ENCODE assay signal across 1 cellular context in genomic region chr7:45865594-45866410, GRCh38.
A peak's percentile ranks its signal among the peaks of the same experiment; 100 is the strongest.
TF ChIP-seq lines count a peak whose summit lies in the region.

No MANE protein-coding gene starts in this region.

TF ChIP-seq in HepG2, 621 proteins besides CTCF, POLR2A, EP300 and RAD21 (continued from another document and continues in another):
- TF ChIP-seq FOXP4 (CRISPR knock-in tag; IDR thresholded peaks at IDR 0.05) (no peak), ZNF770 (CRISPR knock-in tag; IDR thresholded peaks at IDR 0.05) (no peak), SMAD1 (CRISPR knock-in tag; IDR thresholded peaks at IDR 0.05; ENCODE audit: borderline replicate concordance, low read depth) (no peak), NR2C2 (CRISPR knock-in tag; IDR thresholded peaks at IDR 0.05; ENCODE audit: borderline replicate concordance) (no peak), ZNF816 (CRISPR knock-in tag; IDR thresholded peaks at IDR 0.05; ENCODE audit: borderline replicate concordance) (no peak), FOXM1 (CRISPR knock-in tag; IDR thresholded peaks at IDR 0.05) (no peak), SALL2 (CRISPR knock-in tag; IDR thresholded peaks at IDR 0.05) (no peak), ZNF138 (CRISPR knock-in tag; IDR thresholded peaks at IDR 0.05; ENCODE audit: low read depth) (no peak), KDM5B (CRISPR knock-in tag; IDR thresholded peaks at IDR 0.05; ENCODE audit: borderline replicate concordance) (peak; percentile 67; the same call in 1 of the 2 replicates), ZBTB2 (CRISPR knock-in tag; IDR thresholded peaks at IDR 0.05; ENCODE audit: low read depth) (no peak), ZBTB3 (CRISPR knock-in tag; IDR thresholded peaks at IDR 0.05; ENCODE audit: borderline replicate concordance, low read depth) (no peak), SMAD9 (CRISPR knock-in tag; IDR thresholded peaks at IDR 0.05) (no peak), NKX3-1 (CRISPR knock-in tag; IDR thresholded peaks at IDR 0.05) (no peak), FOXA3 (CRISPR knock-in tag; IDR thresholded peaks at IDR 0.05) (peak; percentile 90), ZNF781 (CRISPR knock-in tag; IDR thresholded peaks at IDR 0.05; ENCODE audit: borderline replicate concordance, not compliant biosample characterization) (no peak), GATAD2A (CRISPR knock-in tag; IDR thresholded peaks at IDR 0.05) (peak; percentile 52; the same call in 1 of the 2 replicates), TFDP1 (CRISPR knock-in tag; IDR thresholded peaks at IDR 0.05; ENCODE audit: borderline replicate concordance) (no peak), ZNF431 (CRISPR knock-in tag; IDR thresholded peaks at IDR 0.05; ENCODE audit: borderline replicate concordance, low read depth) (0 out of 2 replicates have a peak, but pooled peaks have one; percentile 37), ZNF432 (CRISPR knock-in tag; IDR thresholded peaks at IDR 0.05; ENCODE audit: borderline replicate concordance) (no peak), FIP1L1 (IDR thresholded peaks at IDR 0.05; ENCODE audit: borderline replicate concordance, insufficient read depth, low read depth, low read length) (no peak), TGIF2 (CRISPR knock-in tag; IDR thresholded peaks at IDR 0.05) (no peak), MTERF4 (CRISPR knock-in tag; IDR thresholded peaks at IDR 0.05) (0 out of 2 replicates have a peak, but pooled peaks have one; percentile 53), NFKBIZ (CRISPR knock-in tag; IDR thresholded peaks at IDR 0.05) (no peak), FOXO1 (CRISPR knock-in tag; IDR thresholded peaks at IDR 0.05) (peak; percentile 64; the same call in 1 of the 2 replicates), ZNF605 (CRISPR knock-in tag; IDR thresholded peaks at IDR 0.05) (peak; percentile 44; the same call in 1 of the 2 replicates), SRF (IDR thresholded peaks at IDR 0.05; ENCODE audit: low read depth, low read length) (no peak), ATF3 (CRISPR knock-in tag; IDR thresholded peaks at IDR 0.05) (no peak), SALL1 (CRISPR knock-in tag; IDR thresholded peaks at IDR 0.05) (peak; percentile 82), ZNF737 (CRISPR knock-in tag; IDR thresholded peaks at IDR 0.05; ENCODE audit: borderline replicate concordance) (no peak), ZNF354B (CRISPR knock-in tag; IDR thresholded peaks at IDR 0.05) (no peak)
- TF ChIP-seq, protein P1, sequence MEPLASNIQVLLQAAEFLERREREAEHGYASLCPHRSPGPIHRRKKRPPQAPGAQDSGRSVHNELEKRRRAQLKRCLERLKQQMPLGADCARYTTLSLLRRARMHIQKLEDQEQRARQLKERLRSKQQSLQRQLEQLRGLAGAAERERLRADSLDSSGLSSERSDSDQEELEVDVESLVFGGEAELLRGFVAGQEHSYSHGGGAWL (CRISPR knock-in tag; IDR thresholded peaks at IDR 0.05), result no peak; the same call in 1 of the 2 replicates
- TF ChIP-seq, protein P2, sequence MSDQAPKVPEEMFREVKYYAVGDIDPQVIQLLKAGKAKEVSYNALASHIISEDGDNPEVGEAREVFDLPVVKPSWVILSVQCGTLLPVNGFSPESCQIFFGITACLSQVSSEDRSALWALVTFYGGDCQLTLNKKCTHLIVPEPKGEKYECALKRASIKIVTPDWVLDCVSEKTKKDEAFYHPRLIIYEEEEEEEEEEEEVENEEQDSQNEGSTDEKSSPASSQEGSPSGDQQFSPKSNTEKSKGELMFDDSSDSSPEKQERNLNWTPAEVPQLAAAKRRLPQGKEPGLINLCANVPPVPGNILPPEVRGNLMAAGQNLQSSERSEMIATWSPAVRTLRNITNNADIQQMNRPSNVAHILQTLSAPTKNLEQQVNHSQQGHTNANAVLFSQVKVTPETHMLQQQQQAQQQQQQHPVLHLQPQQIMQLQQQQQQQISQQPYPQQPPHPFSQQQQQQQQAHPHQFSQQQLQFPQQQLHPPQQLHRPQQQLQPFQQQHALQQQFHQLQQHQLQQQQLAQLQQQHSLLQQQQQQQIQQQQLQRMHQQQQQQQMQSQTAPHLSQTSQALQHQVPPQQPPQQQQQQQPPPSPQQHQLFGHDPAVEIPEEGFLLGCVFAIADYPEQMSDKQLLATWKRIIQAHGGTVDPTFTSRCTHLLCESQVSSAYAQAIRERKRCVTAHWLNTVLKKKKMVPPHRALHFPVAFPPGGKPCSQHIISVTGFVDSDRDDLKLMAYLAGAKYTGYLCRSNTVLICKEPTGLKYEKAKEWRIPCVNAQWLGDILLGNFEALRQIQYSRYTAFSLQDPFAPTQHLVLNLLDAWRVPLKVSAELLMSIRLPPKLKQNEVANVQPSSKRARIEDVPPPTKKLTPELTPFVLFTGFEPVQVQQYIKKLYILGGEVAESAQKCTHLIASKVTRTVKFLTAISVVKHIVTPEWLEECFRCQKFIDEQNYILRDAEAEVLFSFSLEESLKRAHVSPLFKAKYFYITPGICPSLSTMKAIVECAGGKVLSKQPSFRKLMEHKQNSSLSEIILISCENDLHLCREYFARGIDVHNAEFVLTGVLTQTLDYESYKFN (CRISPR knock-in tag; conservative IDR thresholded peaks at IDR 0.05), result peak; percentile 47
- TF ChIP-seq, protein P3, sequence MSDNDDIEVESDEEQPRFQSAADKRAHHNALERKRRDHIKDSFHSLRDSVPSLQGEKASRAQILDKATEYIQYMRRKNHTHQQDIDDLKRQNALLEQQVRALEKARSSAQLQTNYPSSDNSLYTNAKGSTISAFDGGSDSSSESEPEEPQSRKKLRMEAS (IDR thresholded peaks at IDR 0.05), result peak; percentile 87; the same call in 1 of the 2 replicates
- TF ChIP-seq, protein P4, sequence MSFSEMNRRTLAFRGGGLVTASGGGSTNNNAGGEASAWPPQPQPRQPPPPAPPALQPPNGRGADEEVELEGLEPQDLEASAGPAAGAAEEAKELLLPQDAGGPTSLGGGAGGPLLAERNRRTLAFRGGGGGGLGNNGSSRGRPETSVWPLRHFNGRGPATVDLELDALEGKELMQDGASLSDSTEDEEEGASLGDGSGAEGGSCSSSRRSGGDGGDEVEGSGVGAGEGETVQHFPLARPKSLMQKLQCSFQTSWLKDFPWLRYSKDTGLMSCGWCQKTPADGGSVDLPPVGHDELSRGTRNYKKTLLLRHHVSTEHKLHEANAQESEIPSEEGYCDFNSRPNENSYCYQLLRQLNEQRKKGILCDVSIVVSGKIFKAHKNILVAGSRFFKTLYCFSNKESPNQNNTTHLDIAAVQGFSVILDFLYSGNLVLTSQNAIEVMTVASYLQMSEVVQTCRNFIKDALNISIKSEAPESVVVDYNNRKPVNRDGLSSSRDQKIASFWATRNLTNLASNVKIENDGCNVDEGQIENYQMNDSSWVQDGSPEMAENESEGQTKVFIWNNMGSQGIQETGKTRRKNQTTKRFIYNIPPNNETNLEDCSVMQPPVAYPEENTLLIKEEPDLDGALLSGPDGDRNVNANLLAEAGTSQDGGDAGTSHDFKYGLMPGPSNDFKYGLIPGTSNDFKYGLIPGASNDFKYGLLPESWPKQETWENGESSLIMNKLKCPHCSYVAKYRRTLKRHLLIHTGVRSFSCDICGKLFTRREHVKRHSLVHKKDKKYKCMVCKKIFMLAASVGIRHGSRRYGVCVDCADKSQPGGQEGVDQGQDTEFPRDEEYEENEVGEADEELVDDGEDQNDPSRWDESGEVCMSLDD (CRISPR knock-in tag; IDR thresholded peaks at IDR 0.05; ENCODE audit: borderline replicate concordance), result no peak
- TF ChIP-seq, protein P5, sequence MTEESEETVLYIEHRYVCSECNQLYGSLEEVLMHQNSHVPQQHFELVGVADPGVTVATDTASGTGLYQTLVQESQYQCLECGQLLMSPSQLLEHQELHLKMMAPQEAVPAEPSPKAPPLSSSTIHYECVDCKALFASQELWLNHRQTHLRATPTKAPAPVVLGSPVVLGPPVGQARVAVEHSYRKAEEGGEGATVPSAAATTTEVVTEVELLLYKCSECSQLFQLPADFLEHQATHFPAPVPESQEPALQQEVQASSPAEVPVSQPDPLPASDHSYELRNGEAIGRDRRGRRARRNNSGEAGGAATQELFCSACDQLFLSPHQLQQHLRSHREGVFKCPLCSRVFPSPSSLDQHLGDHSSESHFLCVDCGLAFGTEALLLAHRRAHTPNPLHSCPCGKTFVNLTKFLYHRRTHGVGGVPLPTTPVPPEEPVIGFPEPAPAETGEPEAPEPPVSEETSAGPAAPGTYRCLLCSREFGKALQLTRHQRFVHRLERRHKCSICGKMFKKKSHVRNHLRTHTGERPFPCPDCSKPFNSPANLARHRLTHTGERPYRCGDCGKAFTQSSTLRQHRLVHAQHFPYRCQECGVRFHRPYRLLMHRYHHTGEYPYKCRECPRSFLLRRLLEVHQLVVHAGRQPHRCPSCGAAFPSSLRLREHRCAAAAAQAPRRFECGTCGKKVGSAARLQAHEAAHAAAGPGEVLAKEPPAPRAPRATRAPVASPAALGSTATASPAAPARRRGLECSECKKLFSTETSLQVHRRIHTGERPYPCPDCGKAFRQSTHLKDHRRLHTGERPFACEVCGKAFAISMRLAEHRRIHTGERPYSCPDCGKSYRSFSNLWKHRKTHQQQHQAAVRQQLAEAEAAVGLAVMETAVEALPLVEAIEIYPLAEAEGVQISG (CRISPR knock-in tag; IDR thresholded peaks at IDR 0.05), result no peak
- TF ChIP-seq, protein P6, sequence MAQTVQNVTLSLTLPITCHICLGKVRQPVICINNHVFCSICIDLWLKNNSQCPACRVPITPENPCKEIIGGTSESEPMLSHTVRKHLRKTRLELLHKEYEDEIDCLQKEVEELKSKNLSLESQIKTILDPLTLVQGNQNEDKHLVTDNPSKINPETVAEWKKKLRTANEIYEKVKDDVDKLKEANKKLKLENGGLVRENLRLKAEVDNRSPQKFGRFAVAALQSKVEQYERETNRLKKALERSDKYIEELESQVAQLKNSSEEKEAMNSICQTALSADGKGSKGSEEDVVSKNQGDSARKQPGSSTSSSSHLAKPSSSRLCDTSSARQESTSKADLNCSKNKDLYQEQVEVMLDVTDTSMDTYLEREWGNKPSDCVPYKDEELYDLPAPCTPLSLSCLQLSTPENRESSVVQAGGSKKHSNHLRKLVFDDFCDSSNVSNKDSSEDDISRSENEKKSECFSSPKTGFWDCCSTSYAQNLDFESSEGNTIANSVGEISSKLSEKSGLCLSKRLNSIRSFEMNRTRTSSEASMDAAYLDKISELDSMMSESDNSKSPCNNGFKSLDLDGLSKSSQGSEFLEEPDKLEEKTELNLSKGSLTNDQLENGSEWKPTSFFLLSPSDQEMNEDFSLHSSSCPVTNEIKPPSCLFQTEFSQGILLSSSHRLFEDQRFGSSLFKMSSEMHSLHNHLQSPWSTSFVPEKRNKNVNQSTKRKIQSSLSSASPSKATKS (CRISPR knock-in tag; IDR thresholded peaks at IDR 0.05), result no peak
